In genomic region chr17:47847341-47848197, GRCh38 we compare ENCODE assay signal across 12 cellular contexts. TPM values are rescaled to one million over a fixed set of nuclear protein-coding genes. Genes with fewer than 3 reads are reported as not detected.
DNase-seq lines count a peak whose midpoint lies in the region; ATAC-seq and TF ChIP-seq lines count a peak whose summit lies in the region.
"Had no signal": no experiment of that assay in that cellular context is flagged by ENCODE, and none has a peak within 500 bp of the region (broad histone marks: within the 10 kb centered on the region; RNA-seq: fewer than 3 reads in every experiment).

No MANE protein-coding gene starts in this region.

- no peak for TF ChIP-seq POLR2A in erythroblast (IDR thresholded peaks at IDR 0.05; ENCODE audit: low read length)

- no peak overlapping the region for H3K27ac ChIP-seq in Panc1 (ENCODE audit: low read length)
- H3K27ac ChIP-seq: BLaER1 had no signal

- in situ Hi-C loops in Panc1 (cut with HindIII; ENCODE audit: low pct_unique_long_range_greater_than_20kb, low sequenced_read_pairs): no loop called here

- H3K27me3 Mint-ChIP-seq in activated CD8-positive, alpha-beta T cell treated with anti-CD3 and anti-CD28 coated beads for 36 hours: peaks cover 62% of the 10 kb centered on the region
- peaks cover 68% of the 10 kb centered on the region for H3K27me3 Mint-ChIP-seq in activated CD8-positive, alpha-beta T cell treated with anti-CD3 and anti-CD28 coated beads, Interleukin-2, amount 10 ng/mL, durations not matched to agents 7 days and 5 days (ENCODE audit: low read depth)

- H3K4me3 Mint-ChIP-seq in activated CD8-positive, alpha-beta T cell treated with anti-CD3 and anti-CD28 coated beads for 36 hours: no peak overlapping the region
- H3K4me3 Mint-ChIP-seq in activated CD8-positive, alpha-beta T cell treated with anti-CD3 and anti-CD28 coated beads, Interleukin-2, amount 10 ng/mL, durations not matched to agents 7 days and 5 days: no peak overlapping the region
- H3K4me3 Mint-ChIP-seq: activated B cell treated with CpG ODN at 0.5 μM for 24 hours had no signal

- H3K9me3 ChIP-seq in Panc1 (ENCODE audit: control insufficient read depth, insufficient read depth, low read depth, low read length): no peaks in the 10 kb centered on the region
- H3K9me3 ChIP-seq: BLaER1 had no signal

- no TSS peak for BruUV-seq in Panc1 (replicated peaks; lab: Mats Ljungman, UMichigan)

- CTCF ChIA-PET in activated CD8-positive, alpha-beta T cell treated with anti-CD3 and anti-CD28 coated beads for 36 hours (lab: Charles Lee): interaction anchor here (0.7 to 20.8 kb wide), 15 partner anchors 9 to 171 kb away, joined by 3 to 586 read pairs (median 5); partner anchors contain the start of genes CDK5RAP3, MRPL10, PNPO and SP2
- CTCF ChIA-PET in activated CD8-positive, alpha-beta T cell treated with anti-CD3 and anti-CD28 coated beads, Interleukin-2, amount 10 ng/mL, durations not matched to agents 7 days and 5 days (lab: Charles Lee): interaction anchor here (1.1 to 18.7 kb wide), 10 partner anchors 9 to 233 kb away, joined by 3 to 538 read pairs (median 6); partner anchors contain the start of genes CDK5RAP3, LRRC46, MRPL10 and SP2
- CTCF ChIA-PET in Panc1 (lab: Charles Lee): interaction anchor here (0.5 to 1.1 kb wide), 3 partner anchors 38 to 926 kb away, joined by 3 to 7 read pairs (median 3); no protein-coding TSS in a partner anchor

- peak; percentile 54 for DNase-seq in activated CD8-positive, alpha-beta T cell treated with anti-CD3 and anti-CD28 coated beads for 36 hours
- DNase-seq in activated CD8-positive, alpha-beta T cell treated with anti-CD3 and anti-CD28 coated beads, Interleukin-2, amount 10 ng/mL, durations not matched to agents 7 days and 5 days: no peak
- DNase-seq in Panc1 (ENCODE audit: low read depth, low spot score): no peak
- peak; percentile 28 to 37 for DNase-seq in erythroblast (lab: John Stamatoyannopoulos, UW)
- DNase-seq in retinal pigment epithelial cell (ENCODE audit: low read depth): no peak
- no peak for DNase-seq in RKO (ENCODE audit: low spot score)
- DNase-seq in GDM1 (lab: John Stamatoyannopoulos, UW): no peak
- no peak for DNase-seq in Right ventricle myocardium inferior (ENCODE audit: missing footprints)
- DNase-seq: activated B cell treated with CpG ODN at 0.5 μM for 24 hours, NCI-H2029 treated with DMSO at 0.1 percent for 48 hours had no signal

- peaks cover 3% of the 10 kb centered on the region; the same call in 1 of the 2 replicates for H3K27me3 ChIP-seq in Panc1 (ENCODE audit: control insufficient read depth, insufficient read depth, low read length)

- POLR2A ChIA-PET in activated CD8-positive, alpha-beta T cell treated with anti-CD3 and anti-CD28 coated beads for 36 hours (lab: Charles Lee): interaction anchor here (0.5 to 1.5 kb wide), 4 partner anchors 10 to 94 kb away, joined by 3 to 6 read pairs (median 3); no protein-coding TSS in a partner anchor
- POLR2A ChIA-PET in activated CD8-positive, alpha-beta T cell treated with anti-CD3 and anti-CD28 coated beads, Interleukin-2, amount 10 ng/mL, durations not matched to agents 7 days and 5 days (lab: Charles Lee): interaction anchor here (0.6 to 1.1 kb wide), 4 partner anchors 16 to 55 kb away, joined by 3 to 4 read pairs (median 3); partner anchors contain the start of genes LRRC46, MRPL10 and SP2
- POLR2A ChIA-PET in Panc1 (lab: Charles Lee): no interaction called here

- no peaks in the 10 kb centered on the region for H3K36me3 Mint-ChIP-seq in activated CD8-positive, alpha-beta T cell treated with anti-CD3 and anti-CD28 coated beads for 36 hours (ENCODE audit: low read depth)
- H3K36me3 Mint-ChIP-seq in activated CD8-positive, alpha-beta T cell treated with anti-CD3 and anti-CD28 coated beads, Interleukin-2, amount 10 ng/mL, durations not matched to agents 7 days and 5 days (ENCODE audit: low read depth): no peaks in the 10 kb centered on the region

- TF ChIP-seq CTCF in activated CD8-positive, alpha-beta T cell treated with anti-CD3 and anti-CD28 coated beads for 36 hours (IDR thresholded peaks at IDR 0.05): peak; percentile 41
- TF ChIP-seq CTCF in Panc1 (IDR thresholded peaks at IDR 0.05): peak; percentile 77
- peak; percentile 48 for TF ChIP-seq CTCF in retinal pigment epithelial cell (conservative IDR thresholded peaks at IDR 0.05; ENCODE audit: low read depth, low read length)

- peaks cover 16% of the 10 kb centered on the region for H3K4me1 Mint-ChIP-seq in activated CD8-positive, alpha-beta T cell treated with anti-CD3 and anti-CD28 coated beads for 36 hours (ENCODE audit: low read depth)
- peaks cover 24% of the 10 kb centered on the region for H3K4me1 Mint-ChIP-seq in activated CD8-positive, alpha-beta T cell treated with anti-CD3 and anti-CD28 coated beads, Interleukin-2, amount 10 ng/mL, durations not matched to agents 7 days and 5 days (ENCODE audit: low read depth)

- H3K36me3 ChIP-seq in Panc1 (ENCODE audit: control insufficient read depth, insufficient read depth, low read length): no peaks in the 10 kb centered on the region
- H3K36me3 ChIP-seq: BLaER1 had no signal

- intact Hi-C loops in activated CD8-positive, alpha-beta T cell treated with anti-CD3 and anti-CD28 coated beads for 36 hours (cut with micrococcal nuclease): no loop called here
- intact Hi-C loops in Panc1 (cut with micrococcal nuclease; ENCODE audit: unreplicated experiment): no loop called here
- intact Hi-C loops in Right ventricle myocardium inferior (cut with DNase I): no loop called here

- ATAC-seq in activated CD8-positive, alpha-beta T cell treated with anti-CD3 and anti-CD28 coated beads for 36 hours: peak; percentile 38
- no peak for ATAC-seq in activated CD8-positive, alpha-beta T cell treated with anti-CD3 and anti-CD28 coated beads, Interleukin-2, amount 10 ng/mL, durations not matched to agents 7 days and 5 days
- ATAC-seq in Panc1: no peak
- ATAC-seq in Right ventricle myocardium inferior: no peak

- H3K27ac Mint-ChIP-seq in activated CD8-positive, alpha-beta T cell treated with anti-CD3 and anti-CD28 coated beads for 36 hours: no peak overlapping the region
- H3K27ac Mint-ChIP-seq in activated CD8-positive, alpha-beta T cell treated with anti-CD3 and anti-CD28 coated beads, Interleukin-2, amount 10 ng/mL, durations not matched to agents 7 days and 5 days: no peak overlapping the region
- H3K27ac Mint-ChIP-seq: activated B cell treated with CpG ODN at 0.5 μM for 24 hours had no signal

- no peak overlapping the region for H3K4me3 ChIP-seq in Panc1 (ENCODE audit: low read depth in 2 of 2, low read length in 2 of 2)
- no peak overlapping the region for H3K4me3 ChIP-seq in retinal pigment epithelial cell (ENCODE audit: low read length)
- H3K4me3 ChIP-seq: BLaER1 had no signal

- H3K9me3 Mint-ChIP-seq in activated CD8-positive, alpha-beta T cell treated with anti-CD3 and anti-CD28 coated beads for 36 hours: no peaks in the 10 kb centered on the region
- H3K9me3 Mint-ChIP-seq in activated CD8-positive, alpha-beta T cell treated with anti-CD3 and anti-CD28 coated beads, Interleukin-2, amount 10 ng/mL, durations not matched to agents 7 days and 5 days (ENCODE audit: insufficient read depth): no peaks in the 10 kb centered on the region
- H3K9me3 Mint-ChIP-seq: activated B cell treated with CpG ODN at 0.5 μM for 24 hours had no signal

- H3K4me1 ChIP-seq in Panc1 (ENCODE audit: control insufficient read depth, insufficient read depth, low read length): peaks cover 16% of the 10 kb centered on the region

RNA-seq across cellular contexts. Expression of gene SP6, which starts 3.4 kb away (rescaled TPM):
- total RNA-seq in activated CD8-positive, alpha-beta T cell treated with anti-CD3 and anti-CD28 coated beads for 36 hours: under 1 TPM; 0.13 to 0.18 TPM
- total RNA-seq in activated CD8-positive, alpha-beta T cell treated with anti-CD3 and anti-CD28 coated beads, Interleukin-2, amount 10 ng/mL, durations not matched to agents 7 days and 5 days: under 1 TPM in 1 of 2 experiments, not detected in 1; 0.05 TPM
- total RNA-seq in Panc1 (2021; ENCODE audit: unreplicated experiment): 4.0 TPM
- polyA plus RNA-seq in Panc1 (2012; ENCODE audit: insufficient read length): 2.9 TPM
- total RNA-seq in Right ventricle myocardium inferior: 0.19 TPM

RNA-seq across cellular contexts. Expression of gene SCRN2, which starts 6.5 kb away (rescaled TPM):
- 10 to 100 TPM; 21.0 to 23.8 TPM for total RNA-seq in activated CD8-positive, alpha-beta T cell treated with anti-CD3 and anti-CD28 coated beads for 36 hours
- total RNA-seq in activated CD8-positive, alpha-beta T cell treated with anti-CD3 and anti-CD28 coated beads, Interleukin-2, amount 10 ng/mL, durations not matched to agents 7 days and 5 days: 10 to 100 TPM; 24.1 to 24.8 TPM
- 34.9 TPM for total RNA-seq in Panc1 (2021; ENCODE audit: unreplicated experiment)
- polyA plus RNA-seq in Panc1 (2012; ENCODE audit: insufficient read length): 52.2 TPM
- total RNA-seq in Right ventricle myocardium inferior: 27.0 TPM

RNA-seq across cellular contexts. Expression of gene LRRC46, which starts 16.1 kb away (rescaled TPM):
- total RNA-seq in activated CD8-positive, alpha-beta T cell treated with anti-CD3 and anti-CD28 coated beads for 36 hours: under 1 TPM; 0.38 to 0.67 TPM
- total RNA-seq in activated CD8-positive, alpha-beta T cell treated with anti-CD3 and anti-CD28 coated beads, Interleukin-2, amount 10 ng/mL, durations not matched to agents 7 days and 5 days: under 1 TPM; 0.82 to 0.97 TPM
- 1.9 TPM for total RNA-seq in Panc1 (2021; ENCODE audit: unreplicated experiment)
- polyA plus RNA-seq in Panc1 (2012; ENCODE audit: insufficient read length): 1.7 TPM
- 0.30 TPM for total RNA-seq in Right ventricle myocardium inferior
- total RNA-seq: pulmonary artery endothelial cell had no signal

RNA-seq across cellular contexts. Expression of gene MRPL10, which starts 16.2 kb away (rescaled TPM):
- total RNA-seq in activated CD8-positive, alpha-beta T cell treated with anti-CD3 and anti-CD28 coated beads for 36 hours: 10 to 100 TPM; 66.5 to 67.0 TPM
- 10 to 100 TPM; 37.9 to 41.6 TPM for total RNA-seq in activated CD8-positive, alpha-beta T cell treated with anti-CD3 and anti-CD28 coated beads, Interleukin-2, amount 10 ng/mL, durations not matched to agents 7 days and 5 days
- total RNA-seq in Panc1 (2021; ENCODE audit: unreplicated experiment): 41.9 TPM
- polyA plus RNA-seq in Panc1 (2012; ENCODE audit: insufficient read length): 40.6 TPM
- total RNA-seq in Right ventricle myocardium inferior: 54.9 TPM

RNA-seq across cellular contexts. Expression of gene OSBPL7, which starts 26.0 kb away (rescaled TPM):
- 10 to 100 TPM; 18.0 to 19.8 TPM for total RNA-seq in activated CD8-positive, alpha-beta T cell treated with anti-CD3 and anti-CD28 coated beads for 36 hours
- total RNA-seq in activated CD8-positive, alpha-beta T cell treated with anti-CD3 and anti-CD28 coated beads, Interleukin-2, amount 10 ng/mL, durations not matched to agents 7 days and 5 days: 10 to 100 TPM; 33.0 to 33.6 TPM
- total RNA-seq in Panc1 (2021; ENCODE audit: unreplicated experiment) (9.1 TPM), Right ventricle myocardium inferior (5.4 TPM)
- 12.4 TPM for polyA plus RNA-seq in Panc1 (2012; ENCODE audit: insufficient read length)

Comparison
In these comparisons a context has a peak if more than half of its experiments do, and no peak if none do; other contexts are left out.
1. DNase-seq: peak in activated CD8-positive, alpha-beta T cell treated with anti-CD3 and anti-CD28 coated beads for 36 hours (single experiment) and erythroblast (2 of 2); none in activated CD8-positive, alpha-beta T cell treated with anti-CD3 and anti-CD28 coated beads, Interleukin-2, amount 10 ng/mL, durations not matched to agents 7 days and 5 days (single experiment), Panc1 (single experiment), retinal pigment epithelial cell (single experiment), RKO (single experiment), GDM1 (single experiment) and Right ventricle myocardium inferior (single experiment).
2. Peak in every context shown above with its lines, with median percentiles within 50 percentile points of each other: CTCF ChIP-seq.